Comparison of ENCODE assay signal across 8 cellular contexts in genomic region chr5:59768204-59769040, GRCh38.
DNase-seq lines count a peak whose midpoint lies in the region; ATAC-seq, FAIRE-seq and TF ChIP-seq lines count a peak whose summit lies in the region.

No MANE protein-coding gene starts in this region.

- H3K27ac ChIP-seq in H1 (ENCODE audit: low read depth, low read length): no peak overlapping the region
- H3K27ac ChIP-seq in stomach smooth muscle (ENCODE audit: low read length): peak overlapping the region; percentile 81

- H3K14ac ChIP-seq in H1 (ENCODE audit: insufficient read length): no peak overlapping the region

- H4K5ac ChIP-seq in H1 (ENCODE audit: insufficient read length, low read depth, low read length): no peak overlapping the region

- TF ChIP-seq CTCF in H1 (IDR thresholded peaks at IDR 0.05; ENCODE audit: control extremely low read depth in 1 of 3, insufficient read depth in 1 of 3, low read depth in 1 of 3, low read length in 3 of 3): no peak

- POLR2A ChIA-PET in H1 (lab: Charles Lee; ENCODE audit: partially characterized antibody): interaction anchor here (1.1 kb wide), 1 partner anchor 21 kb away, joined by 3 read pairs; no protein-coding TSS in a partner anchor

- no peak for TF ChIP-seq POLR2A in H1 (IDR thresholded peaks at IDR 0.05; ENCODE audit: control extremely low read depth in 1 of 2, low read depth in 2 of 2, low read length in 2 of 2)

- peaks cover 0 to 4% (median 0%) of the 10 kb centered on the region in 4 experiments; a peak in 2 of 7 replicates for H3K4me1 ChIP-seq in H1 (replicated peaks in 1 of 4; ENCODE audit: control insufficient read depth in 3 of 4, insufficient read depth in 4 of 4, low read length in 3 of 4)
- peaks cover 10% of the 10 kb centered on the region for H3K4me1 ChIP-seq in stomach smooth muscle (ENCODE audit: control insufficient read depth, insufficient read depth, low read length)

- peak overlapping the region in 2 of 4 experiments; percentile 42 to 45; a peak in 2 of 7 replicates for H3K9ac ChIP-seq in H1 (replicated peaks in 1 of 4; ENCODE audit: extremely low read depth in 1 of 4, low read depth in 3 of 4, low read length in 3 of 4)
- peak overlapping the region; percentile 81 to 86 for H3K9ac ChIP-seq in stomach smooth muscle (ENCODE audit: low read length in 2 of 2)

- no peak overlapping the region for H2BK120ac ChIP-seq in H1 (replicated peaks; ENCODE audit: low read depth, low read length)

- H3K9me3 ChIP-seq in H1 (ENCODE audit: insufficient read depth in 2 of 2, low read depth in 1 of 2, low read length in 1 of 2): no peaks in the 10 kb centered on the region
- H3K9me3 ChIP-seq in stomach smooth muscle (ENCODE audit: control insufficient read depth in 2 of 2, low read length in 2 of 2): no peaks in the 10 kb centered on the region

- H3K4me3 ChIP-seq in H1 (ENCODE audit: extremely low read depth in 1 of 4, insufficient read depth in 2 of 4, low read depth in 3 of 4, low read length in 4 of 4): peak overlapping the region; percentile 30 to 62 (median 50); a peak in 7 of 8 replicates
- peak overlapping the region; percentile 87 to 92 for H3K4me3 ChIP-seq in stomach smooth muscle (ENCODE audit: low read length in 2 of 2)

- no peak overlapping the region for H2AK5ac ChIP-seq in H1 (ENCODE audit: low read depth, low read length)

- no peak overlapping the region for H2BK20ac ChIP-seq in H1 (ENCODE audit: low read length)

- H3K56ac ChIP-seq in H1 (replicated peaks; ENCODE audit: insufficient read length, low read depth, low read length): no peak overlapping the region

- H2BK15ac ChIP-seq in H1 (ENCODE audit: low read length): peak overlapping the region; percentile 40; the same call in 1 of the 2 replicates

- no peak overlapping the region for H2BK5ac ChIP-seq in H1 (ENCODE audit: low read depth, low read length)

- H3K4ac ChIP-seq in H1 (replicated peaks; ENCODE audit: insufficient read length, low read depth, low read length): no peak overlapping the region

- TF ChIP-seq RAD21 in H1 (IDR thresholded peaks at IDR 0.05 in 1 of 2, conservative IDR thresholded peaks at IDR 0.05 in 1 of 2; ENCODE audit: low read depth in 2 of 2, low read length in 2 of 2): no peak

- peak overlapping the region; percentile 44 for H3K18ac ChIP-seq in H1 (ENCODE audit: extremely low read depth, low read length)

- WGBS in H1 (ENCODE audit: extremely low coverage in 1 of 2, insufficient coverage in 1 of 2, insufficient read length in 1 of 2, insufficient replicate concordance in 2 of 2, low coverage in 1 of 2, low lambda C conversion rate in 2 of 2, missing lambda C conversion rate in 1 of 2), 2 experiments: 8% methylated on average over 36 of the region's 38 CpGs; no CpG with 5 or more reads in 1 of the 2 experiments

- FAIRE-seq in H1 (lab: Jason Lieb, UNC): peak; percentile 63

- H4K91ac ChIP-seq in H1 (replicated peaks; ENCODE audit: insufficient read length, low read length): no peak overlapping the region

- DNase-seq in NCI-H2196 (lab: John Stamatoyannopoulos, UW; ENCODE audit: unreplicated experiment) (peak; percentile 27), NCI-H2196 treated with DMSO at 0.1 percent for 48 hours (lab: John Stamatoyannopoulos, UW; ENCODE audit: unreplicated experiment) (no peak), HuH-7 (ENCODE audit: low spot score) (peak; percentile 32), H1 (ENCODE audit: low read depth in 1 of 2, low spot score in 2 of 2) (peak; percentile 39 to 59), medulla oblongata (ENCODE audit: extremely low spot score) (peak; percentile 44)

- peaks cover 8% of the 10 kb centered on the region for H3K23me2 ChIP-seq in H1 (ENCODE audit: low read depth, low read length)

- peak; percentile 85 for ATAC-seq in SK-N-SH treated with all-trans-retinoic acid at 6 μM for 48 hours
- ATAC-seq in GM21576 (IDR thresholded peaks at IDR 0.05; ENCODE audit: unreplicated experiment): no peak

- peak overlapping the region; percentile 91 to 99 for H3K4me2 ChIP-seq in H1 (ENCODE audit: insufficient read depth in 1 of 2, low read depth in 2 of 2, low read length in 2 of 2)

- CTCF ChIA-PET in H1 (lab: Charles Lee; ENCODE audit: partially characterized antibody): interaction anchor here (0.9 to 1.6 kb wide), 3 partner anchors 20 to 263 kb away, joined by 3 read pairs; no protein-coding TSS in a partner anchor

- no peaks in the 10 kb centered on the region for H3K79me1 ChIP-seq in H1 (ENCODE audit: low read depth, low read length)

- peak overlapping the region; percentile 76; the same call in 1 of the 2 replicates for H2BK12ac ChIP-seq in H1 (ENCODE audit: low read depth, low read length)

- H3K27me3 ChIP-seq in H1 (replicated peaks in 1 of 4; ENCODE audit: control insufficient read depth in 3 of 4, extremely low read depth in 1 of 4, insufficient read depth in 3 of 4, low read length in 3 of 4) (peaks cover 4 to 16% (median 13%) of the 10 kb centered on the region in 4 experiments; a peak in 6 of 7 replicates), stomach smooth muscle (ENCODE audit: control insufficient read depth in 1 of 2, insufficient read depth in 2 of 2, low read length in 2 of 2) (no peaks in the 10 kb centered on the region)

- H3K36me3 ChIP-seq in H1 (ENCODE audit: control insufficient read depth in 2 of 4, insufficient read depth in 4 of 4, low read length in 3 of 4): no peaks in the 10 kb centered on the region
- H3K36me3 ChIP-seq in stomach smooth muscle (ENCODE audit: control insufficient read depth in 2 of 2, insufficient read depth in 2 of 2, low read length in 2 of 2): no peaks in the 10 kb centered on the region

- no peak overlapping the region for H3K23ac ChIP-seq in H1 (ENCODE audit: insufficient read length)

- no peak for TF ChIP-seq EP300 in H1 (IDR thresholded peaks at IDR 0.05; ENCODE audit: borderline replicate concordance in 1 of 2, low read depth in 2 of 2, low read length in 2 of 2)

- peak overlapping the region; percentile 100 for H2AFZ ChIP-seq in H1 (ENCODE audit: low read length)

- H4K8ac ChIP-seq in H1 (ENCODE audit: extremely low read depth, insufficient read depth, low read length): no peak overlapping the region

- H4K20me1 ChIP-seq in H1 (replicated peaks in 1 of 2; ENCODE audit: control insufficient read depth in 1 of 2, insufficient read depth in 2 of 2, low read length in 2 of 2): no peaks in the 10 kb centered on the region

- no peaks in the 10 kb centered on the region for H3K79me2 ChIP-seq in H1 (ENCODE audit: control insufficient read depth in 1 of 2, insufficient read depth in 2 of 2, low read length in 2 of 2)

TF ChIP-seq in SK-N-SH treated with all-trans-retinoic acid at 6 μM for 48 hours, 23 proteins besides CTCF, POLR2A, EP300 and RAD21:
- TF ChIP-seq ARNTL (CRISPR knock-in tag; IDR thresholded peaks at IDR 0.05; ENCODE audit: borderline replicate concordance, low read depth): no peak
- no peak for TF ChIP-seq TOX (CRISPR knock-in tag; IDR thresholded peaks at IDR 0.05; ENCODE audit: borderline replicate concordance)
- no peak for TF ChIP-seq TCF4 (CRISPR knock-in tag; IDR thresholded peaks at IDR 0.05; ENCODE audit: borderline replicate concordance)
- TF ChIP-seq ZC3H10 (CRISPR knock-in tag; IDR thresholded peaks at IDR 0.05): no peak
- TF ChIP-seq ZNF565 (CRISPR knock-in tag; conservative IDR thresholded peaks at IDR 0.05; ENCODE audit: low read depth): no peak

TF ChIP-seq in H1, 55 proteins besides CTCF, POLR2A, EP300 and RAD21:
- TF ChIP-seq TCF12 (IDR thresholded peaks at IDR 0.05; ENCODE audit: low read depth, low read length): 0 out of 2 replicates have a peak, but pooled peaks have one; percentile 42
- peak; percentile 10; the same call in 1 of the 2 replicates for TF ChIP-seq MAX (IDR thresholded peaks at IDR 0.05)
- TF ChIP-seq, protein P1, sequence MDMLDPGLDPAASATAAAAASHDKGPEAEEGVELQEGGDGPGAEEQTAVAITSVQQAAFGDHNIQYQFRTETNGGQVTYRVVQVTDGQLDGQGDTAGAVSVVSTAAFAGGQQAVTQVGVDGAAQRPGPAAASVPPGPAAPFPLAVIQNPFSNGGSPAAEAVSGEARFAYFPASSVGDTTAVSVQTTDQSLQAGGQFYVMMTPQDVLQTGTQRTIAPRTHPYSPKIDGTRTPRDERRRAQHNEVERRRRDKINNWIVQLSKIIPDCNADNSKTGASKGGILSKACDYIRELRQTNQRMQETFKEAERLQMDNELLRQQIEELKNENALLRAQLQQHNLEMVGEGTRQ (IDR thresholded peaks at IDR 0.05; ENCODE audit: low read length): no peak
- no peak for TF ChIP-seq JUND (IDR thresholded peaks at IDR 0.05; ENCODE audit: low read length)
- TF ChIP-seq SIN3A (conservative IDR thresholded peaks at IDR 0.05 in 1 of 2, IDR thresholded peaks at IDR 0.05 in 1 of 2; ENCODE audit: low read depth in 1 of 2, low read length in 2 of 2): 0 out of 4 replicates have a peak, but pooled peaks of 1 of the 2 experiments have one; percentile 23
- peak; percentile 49 for TF ChIP-seq SUZ12 (IDR thresholded peaks at IDR 0.05; ENCODE audit: low read length)
- TF ChIP-seq, protein P2, sequence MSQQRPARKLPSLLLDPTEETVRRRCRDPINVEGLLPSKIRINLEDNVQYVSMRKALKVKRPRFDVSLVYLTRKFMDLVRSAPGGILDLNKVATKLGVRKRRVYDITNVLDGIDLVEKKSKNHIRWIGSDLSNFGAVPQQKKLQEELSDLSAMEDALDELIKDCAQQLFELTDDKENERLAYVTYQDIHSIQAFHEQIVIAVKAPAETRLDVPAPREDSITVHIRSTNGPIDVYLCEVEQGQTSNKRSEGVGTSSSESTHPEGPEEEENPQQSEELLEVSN (IDR thresholded peaks at IDR 0.05): 0 out of 2 replicates have a peak, but pooled peaks have one; percentile 4
- peak; percentile 36 for TF ChIP-seq EZH2 (IDR thresholded peaks at IDR 0.05; ENCODE audit: low read depth, low read length, severe bottlenecking)
TF ChIP-seq in H1: peak in this region for 6.
